In genomic region chr11:7484645-7485044, GRCh38 we compare ENCODE assay signal across 21 cellular contexts. TPM values are rescaled to one million over a fixed set of nuclear protein-coding genes. Genes with fewer than 3 reads are reported as not detected.
DNase-seq lines count a peak whose midpoint lies in the region; ATAC-seq, FAIRE-seq and TF ChIP-seq lines count a peak whose summit lies in the region.
"Had no signal": no experiment of that assay in that cellular context is flagged by ENCODE, and none has a peak within 500 bp of the region (broad histone marks: within the 10 kb centered on the region; RNA-seq: fewer than 3 reads in every experiment).

No MANE protein-coding gene starts in this region.

- H3K27ac ChIP-seq in heart right ventricle (peak overlapping the region in 6 of 10 donors; percentile 26 to 65 (median 52)), right cardiac atrium (ENCODE audit: low read length) (no peak overlapping the region), neural progenitor cell (no peak overlapping the region), uterus (peak overlapping the region; percentile 53 to 68), A673 (ENCODE audit: low read depth, low read length, poor library complexity, severe bottlenecking) (no peak overlapping the region)
- H3K27ac ChIP-seq: A549, parathyroid adenoma had no signal

- H3K4me1 ChIP-seq in heart right ventricle (peaks cover 0 to 14% (median 0%) of the 10 kb centered on the region in 9 donors), right cardiac atrium (ENCODE audit: control insufficient read depth, insufficient read depth, low read length) (no peaks in the 10 kb centered on the region), neural progenitor cell (no peaks in the 10 kb centered on the region), uterus (peaks cover 0 to 6% of the 10 kb centered on the region in 2 donors), A673 (ENCODE audit: insufficient read depth, low read length, poor library complexity, severe bottlenecking) (no peaks in the 10 kb centered on the region)
- H3K4me1 ChIP-seq: A549, parathyroid adenoma had no signal

- no peaks in the 10 kb centered on the region for H3K9me3 ChIP-seq in heart right ventricle
- H3K9me3 ChIP-seq in right cardiac atrium (ENCODE audit: control insufficient read depth, low read length) = no peaks in the 10 kb centered on the region
- no peaks in the 10 kb centered on the region for H3K9me3 ChIP-seq in neural progenitor cell (ENCODE audit: low read depth)
- H3K9me3 ChIP-seq in uterus = no peaks in the 10 kb centered on the region
- H3K9me3 ChIP-seq in A673 (ENCODE audit: low read depth, low read length, poor library complexity, severe bottlenecking) = no peaks in the 10 kb centered on the region
- H3K9me3 ChIP-seq: A549 had no signal

- H3K27ac Mint-ChIP-seq in neural progenitor cell = no peak overlapping the region
- H3K27ac Mint-ChIP-seq: activated naive CD4-positive, alpha-beta T cell treated with anti-CD3 and anti-CD28 coated beads, Interleukin-2, amount 50 U/mL, for 72 hours; IgD-negative memory B cell had no signal

- H3K4me3 ChIP-seq in heart right ventricle = peak overlapping the region in 6 of 10 donors; percentile 35 to 61 (median 54)
- H3K4me3 ChIP-seq in right cardiac atrium (ENCODE audit: low read length) = no peak overlapping the region
- H3K4me3 ChIP-seq in neural progenitor cell = no peak overlapping the region
- H3K4me3 ChIP-seq in uterus = no peak overlapping the region
- H3K4me3 ChIP-seq in A673 (ENCODE audit: low read depth, low read length, poor library complexity, severe bottlenecking) = no peak overlapping the region
- H3K4me3 ChIP-seq: A549 had no signal

- H3K4me1 Mint-ChIP-seq in neural progenitor cell = peaks cover 4% of the 10 kb centered on the region
- H3K4me1 Mint-ChIP-seq: stimulated activated naive CD8-positive, alpha-beta T cell treated with anti-CD3 and anti-CD28 coated beads, Interleukin-15, amount 100 ng/mL, for 72 hours had no signal

- TF ChIP-seq CTCF in heart right ventricle (IDR thresholded peaks at IDR 0.05) = no peak
- TF ChIP-seq CTCF in neural progenitor cell (IDR thresholded peaks at IDR 0.05) = no peak
- no peak for TF ChIP-seq CTCF in uterus (IDR thresholded peaks at IDR 0.05)
- no peak for TF ChIP-seq CTCF in A673 (conservative IDR thresholded peaks at IDR 0.05; ENCODE audit: low read depth, low read length)

- H3K27me3 ChIP-seq in heart right ventricle (no peaks in the 10 kb centered on the region), right cardiac atrium (ENCODE audit: control insufficient read depth, insufficient read depth) (no peaks in the 10 kb centered on the region), neural progenitor cell (no peaks in the 10 kb centered on the region), uterus (no peaks in the 10 kb centered on the region), A673 (replicated peaks; ENCODE audit: insufficient read depth, low read depth, low read length, poor library complexity) (no peaks in the 10 kb centered on the region)

- H2AFZ ChIP-seq in neural progenitor cell (replicated peaks) = peak overlapping the region; percentile 34
- H2AFZ ChIP-seq: parathyroid adenoma had no signal

- no TSS peak for BruUV-seq in A673 (replicated peaks; lab: Mats Ljungman, UMichigan)

- no peaks in the 10 kb centered on the region for H3K79me2 ChIP-seq in neural progenitor cell (ENCODE audit: low read depth)
- H3K79me2 ChIP-seq: parathyroid adenoma had no signal

- H3K4me3 Mint-ChIP-seq in neural progenitor cell = no peak overlapping the region
- H3K4me3 Mint-ChIP-seq: IgD-negative memory B cell; stimulated activated naive CD8-positive, alpha-beta T cell treated with anti-CD3 and anti-CD28 coated beads, Interleukin-15, amount 100 ng/mL, for 72 hours had no signal

- DNase-seq in heart right ventricle = no peak
- no peak for DNase-seq in right cardiac atrium
- peak; percentile 23 for DNase-seq in iPS-NIHi11 (ENCODE audit: low spot score)
- no peak for DNase-seq in neural progenitor cell (ENCODE audit: low spot score)
- no peak for DNase-seq in uterus
- no peak for DNase-seq in NAMALWA (ENCODE audit: low spot score)
- no peak for DNase-seq in A673 (ENCODE audit: low spot score)
- DNase-seq in H54 (ENCODE audit: insufficient read length, low spot score) = no peak
- DNase-seq: C1 segment of cervical spinal cord; foreskin melanocyte; MM.1S; NCI-H345; stimulated activated naive CD8-positive, alpha-beta T cell treated with anti-CD3 and anti-CD28 coated beads, Interleukin-15, amount 100 ng/mL, for 72 hours had no signal

- no peaks in the 10 kb centered on the region for H3K27me3 Mint-ChIP-seq in neural progenitor cell (ENCODE audit: insufficient read depth, low read depth)
- H3K27me3 Mint-ChIP-seq: IgD-negative memory B cell; stimulated activated naive CD8-positive, alpha-beta T cell treated with anti-CD3 and anti-CD28 coated beads, Interleukin-15, amount 100 ng/mL, for 72 hours had no signal

- H3K4me2 ChIP-seq in neural progenitor cell = no peak overlapping the region
- H3K4me2 ChIP-seq: A549 had no signal

- H3F3A ChIP-seq in neural progenitor cell (ENCODE audit: low read depth) = no peaks in the 10 kb centered on the region

- H3K9me3 Mint-ChIP-seq in neural progenitor cell = no peaks in the 10 kb centered on the region
- H3K9me3 Mint-ChIP-seq: activated naive CD4-positive, alpha-beta T cell treated with anti-CD3 and anti-CD28 coated beads, Interleukin-2, amount 50 U/mL, for 72 hours; brain; IgD-negative memory B cell; stimulated activated naive CD8-positive, alpha-beta T cell treated with anti-CD3 and anti-CD28 coated beads, Interleukin-15, amount 100 ng/mL, for 72 hours had no signal

- CTCF ChIA-PET in A673 (lab: Charles Lee) = no interaction called here

- intact Hi-C loops in heart right ventricle (cut with DNase I) = no loop called here
- intact Hi-C loops in right cardiac atrium (cut with DNase I) = no loop called here
- intact Hi-C loops in uterus (cut with DNase I; ENCODE audit: low total_unique reads) = no loop called here
- intact Hi-C loops in A673 (cut with micrococcal nuclease; ENCODE audit: unreplicated experiment) = no loop called here

- no peak for FAIRE-seq in H54 (lab: Jason Lieb, UNC)
- FAIRE-seq: A549, GM12891 had no signal

- no peak for ATAC-seq in heart right ventricle
- no peak for ATAC-seq in right cardiac atrium
- ATAC-seq: A549; activated CD4-positive, CD25-positive, alpha-beta regulatory T cell treated with anti-CD3 and anti-CD28 coated beads, Interleukin-2, amount 50 U/mL, for 24 hours; activated naive CD4-positive, alpha-beta T cell treated with anti-CD3 and anti-CD28 coated beads, Interleukin-2, amount 50 U/mL, for 72 hours; stimulated activated naive CD8-positive, alpha-beta T cell treated with anti-CD3 and anti-CD28 coated beads, Interleukin-15, amount 100 ng/mL, for 72 hours had no signal

- H3K36me3 ChIP-seq in heart right ventricle (peaks cover 0 to 9% (median 0%) of the 10 kb centered on the region in 9 donors), neural progenitor cell (no peaks in the 10 kb centered on the region), uterus (no peaks in the 10 kb centered on the region), A673 (ENCODE audit: insufficient read depth, low read length, poor library complexity, severe bottlenecking) (no peaks in the 10 kb centered on the region)

- H3K9ac ChIP-seq in neural progenitor cell = no peak overlapping the region
- H3K9ac ChIP-seq: parathyroid adenoma had no signal

- no peaks in the 10 kb centered on the region for H4K20me1 ChIP-seq in neural progenitor cell (ENCODE audit: low read depth)

- no peaks in the 10 kb centered on the region for H3K36me3 Mint-ChIP-seq in neural progenitor cell
- H3K36me3 Mint-ChIP-seq: activated naive CD4-positive, alpha-beta T cell treated with anti-CD3 and anti-CD28 coated beads, Interleukin-2, amount 50 U/mL, for 72 hours; brain had no signal

- TF ChIP-seq POLR2A in uterus (IDR thresholded peaks at IDR 0.05) (no peak), H54 (IDR thresholded peaks at IDR 0.05; ENCODE audit: low read depth, low read length) (no peak)

- POLR2A ChIA-PET in A673 (lab: Charles Lee; ENCODE audit: low non-redundant PET) = no interaction called here

- 72 to 77% methylated on average over 3 of the region's 3 CpGs for WGBS in heart right ventricle, 2 donors
- WGBS in right cardiac atrium = 69% methylated on average over 3 of the region's 3 CpGs

RNA-seq across cellular contexts. Expression of gene OLFML1, which starts 0.7 kb away (rescaled TPM):
- total RNA-seq in heart right ventricle (1 to 10 TPM; 2.4 to 8.3 (median 5.5) TPM), right cardiac atrium (10 to 100 TPM in 3 of 4 donors, 1 to 10 TPM in 1; 7.2 to 16.9 (median 13.6) TPM), neural progenitor cell (ENCODE audit: low replicate concordance) (not detected in 2 replicates), uterus (100 to 1,000 TPM in 1 of 4 donors, 10 to 100 TPM in 2, 1 to 10 TPM in 1; 5.0 to 111 (median 23.8) TPM), A673 (2021) (not detected in 2 replicates)
- polyA plus RNA-seq in heart right ventricle (1 to 10 TPM; 2.2 to 4.4 TPM), right cardiac atrium (6.9 TPM)
- total RNA-seq: activated naive CD4-positive, alpha-beta T cell treated with anti-CD3 and anti-CD28 coated beads, Interleukin-2, amount 50 U/mL, for 72 hours; RPMI7951 had no signal
- polyA plus RNA-seq: A549 had no signal

RNA-seq across cellular contexts. Expression of gene PPFIBP2, which starts 29.2 kb away (rescaled TPM):
- 10 to 100 TPM; 14.4 to 40.7 (median 21.4) TPM for total RNA-seq in heart right ventricle
- 10 to 100 TPM in 1 of 2 donors, 1 to 10 TPM in 1; 6.4 to 21.7 TPM for polyA plus RNA-seq in heart right ventricle
- 10 to 100 TPM; 13.7 to 45.3 (median 27.3) TPM for total RNA-seq in right cardiac atrium
- 16.6 TPM for polyA plus RNA-seq in right cardiac atrium
- total RNA-seq in neural progenitor cell (ENCODE audit: low replicate concordance) = 4.6 and 8.7 TPM in 2 replicates
- total RNA-seq in uterus = 10 to 100 TPM in 3 of 4 donors, 1 to 10 TPM in 1; 2.1 to 36.2 (median 15.2) TPM
- total RNA-seq in A673 (2021) = 5.7 and 6.8 TPM in 2 replicates

Comparison
In these comparisons a context has a peak if more than half of its experiments do, and no peak if none do; other contexts are left out.
1. H3K27ac ChIP-seq: peak in heart right ventricle (6 of 10) and uterus (2 of 2); none in right cardiac atrium (single experiment), neural progenitor cell (single experiment) and A673 (single experiment).
2. H3K4me3 ChIP-seq: peak in heart right ventricle (6 of 10); none in right cardiac atrium (single experiment), neural progenitor cell (single experiment), uterus (0 of 2) and A673 (single experiment).